Comparison of ENCODE assay signal across 15 cellular contexts in genomic region chr12:87413784-87414183, GRCh38.
DNase-seq lines count a peak whose midpoint lies in the region; ATAC-seq and TF ChIP-seq lines count a peak whose summit lies in the region.
"Had no signal": no experiment of that assay in that cellular context is flagged by ENCODE, and none has a peak within 500 bp of the region (broad histone marks: within the 10 kb centered on the region; RNA-seq: fewer than 3 reads in every experiment).

No MANE protein-coding gene starts in this region.

- intact Hi-C loops in esophagus squamous epithelium (cut with DNase I) = no loop called here

- H3K9me3 ChIP-seq in esophagus squamous epithelium = no peaks in the 10 kb centered on the region

- no peak overlapping the region for H3K27ac ChIP-seq in esophagus squamous epithelium
- H3K27ac ChIP-seq: coronary artery had no signal

- DNase-seq in HCEC 1CT (peak; percentile 43), NCI-H446 treated with DMSO at 0.1 percent for 48 hours (lab: John Stamatoyannopoulos, UW) (peak; percentile 67), dermis blood vessel endothelial cell (peak; percentile 32), myocyte (ENCODE audit: low read depth) (peak; percentile 65), esophagus squamous epithelium (lab: John Stamatoyannopoulos, UW) (no peak)
- DNase-seq in stimulated activated CD4-positive, alpha-beta T cell treated with anti-CD3 and anti-CD28 coated beads, Interleukin-4, amount 100 ng/mL, for 24 hours = no peak
- no peak for DNase-seq in stimulated activated CD4-positive, alpha-beta T cell treated with anti-CD3 and anti-CD28 coated beads, Interleukin-4, amount 100 ng/mL, for 4 hours
- DNase-seq: activated CD4-positive, alpha-beta T cell treated with anti-CD3 and anti-CD28 coated beads, Interleukin-2, amount 50 U/mL, for 48 hours; activated naive CD8-positive, alpha-beta T cell treated with anti-CD3 and anti-CD28 coated beads, Interleukin-2, amount 10 ng/mL, durations not matched to agents 7 days and 5 days; erythroblast; left ventricle myocardium superior; naive thymus-derived CD4-positive, alpha-beta T cell; NCI-H345 had no signal

- H3K27me3 ChIP-seq in esophagus squamous epithelium = no peaks in the 10 kb centered on the region

- H3K36me3 ChIP-seq in esophagus squamous epithelium = no peaks in the 10 kb centered on the region

- no peaks in the 10 kb centered on the region for H3K4me1 ChIP-seq in esophagus squamous epithelium

- no peak for TF ChIP-seq CTCF in esophagus squamous epithelium (IDR thresholded peaks at IDR 0.05)

- 62 to 73% methylated on average over 2 of the region's 2 CpGs for WGBS in esophagus squamous epithelium, 2 donors

- no peak overlapping the region for H3K4me3 ChIP-seq in esophagus squamous epithelium
- H3K4me3 ChIP-seq: coronary artery had no signal

- TF ChIP-seq POLR2A in esophagus squamous epithelium (IDR thresholded peaks at IDR 0.05) = no peak

- ATAC-seq in HG02970 (IDR thresholded peaks at IDR 0.05; ENCODE audit: low FRiP score, unreplicated experiment) = no peak
- ATAC-seq: left ventricle myocardium superior; naive thymus-derived CD4-positive, alpha-beta T cell had no signal

Comparison
In these comparisons a context has a peak if more than half of its experiments do, and no peak if none do; other contexts are left out.
1. DNase-seq: peak in HCEC 1CT (single experiment), NCI-H446 treated with DMSO at 0.1 percent for 48 hours (single experiment), dermis blood vessel endothelial cell (single experiment) and myocyte (single experiment); none in stimulated activated CD4-positive, alpha-beta T cell treated with anti-CD3 and anti-CD28 coated beads, Interleukin-4, amount 100 ng/mL, for 24 hours (single experiment), esophagus squamous epithelium (single experiment) and stimulated activated CD4-positive, alpha-beta T cell treated with anti-CD3 and anti-CD28 coated beads, Interleukin-4, amount 100 ng/mL, for 4 hours (0 of 2).